Comparison of ENCODE assay signal across 8 cellular contexts in the genomic region with DNA sequence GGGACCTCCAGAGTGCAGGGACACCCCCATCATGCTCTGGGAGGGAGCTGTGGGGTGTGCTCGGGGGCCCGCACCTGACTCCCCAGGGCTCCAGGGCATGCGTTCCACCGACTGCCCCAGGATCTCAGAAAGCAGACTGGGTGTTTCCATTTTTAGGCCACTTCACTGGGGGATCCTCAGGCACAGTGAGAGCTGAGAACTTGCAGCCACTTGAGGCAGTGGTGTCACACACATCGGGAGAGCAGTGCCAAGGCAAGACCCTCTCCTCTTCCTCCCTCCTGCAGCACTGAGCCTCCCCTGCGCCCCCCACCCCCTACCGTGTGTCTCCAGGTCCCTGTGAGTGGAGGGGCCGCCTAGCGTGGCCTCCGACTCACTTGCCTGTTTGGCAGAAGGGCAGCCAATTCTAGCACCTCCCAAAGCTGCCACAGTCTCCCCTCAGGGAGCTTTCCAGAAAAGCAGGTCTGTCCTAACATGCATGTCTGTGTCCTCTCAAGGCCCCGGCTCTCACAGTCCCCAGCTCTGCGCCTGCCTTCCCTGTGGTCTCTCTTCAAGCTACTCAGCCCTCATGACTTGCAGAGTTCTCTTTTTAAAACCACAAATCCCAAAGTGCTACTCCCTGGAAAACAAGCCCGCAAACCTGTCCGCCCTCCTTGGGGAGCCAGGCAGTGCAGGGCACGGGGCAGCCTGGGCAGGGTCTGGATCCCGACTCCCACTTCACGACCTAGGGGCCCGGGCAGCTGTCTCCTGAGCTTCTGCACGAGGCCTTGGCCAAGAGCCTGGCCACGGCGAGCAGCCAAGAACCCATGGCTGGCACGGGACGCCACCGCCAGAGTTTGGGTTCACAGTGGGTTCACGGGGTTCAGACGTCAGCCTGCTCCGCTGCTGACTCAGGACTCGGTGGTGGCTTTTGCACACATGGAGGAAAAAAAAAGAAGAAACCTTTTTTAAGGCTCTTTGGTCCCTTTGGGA.
DNase-seq lines count a peak whose midpoint lies in the region; ATAC-seq lines count a peak whose summit lies in the region.

No MANE protein-coding gene starts in this region.

- ATAC-seq in GM18511 (IDR thresholded peaks at IDR 0.05; ENCODE audit: unreplicated experiment) (no peak), HG02938 (IDR thresholded peaks at IDR 0.05; ENCODE audit: unreplicated experiment) (no peak)

- H3K27ac ChIP-seq in ectodermal cell (ENCODE audit: insufficient read depth, low read depth, low read length, poor library complexity, severe bottlenecking): peak overlapping the region; percentile 50

- no peak overlapping the region for H3K4me3 ChIP-seq in ectodermal cell (ENCODE audit: insufficient read depth, low read depth, low read length)

- H3K4me1 ChIP-seq in ectodermal cell (ENCODE audit: control insufficient read depth, insufficient read depth, low read length): peaks cover 56% of the 10 kb centered on the region

- H3K36me3 ChIP-seq in ectodermal cell (ENCODE audit: control insufficient read depth, insufficient read depth, low read length): no peaks in the 10 kb centered on the region

- DNase-seq in DMS79 (lab: John Stamatoyannopoulos, UW) (peak; percentile 81), MV-4-11 (lab: John Stamatoyannopoulos, UW) (peak; percentile 54), midbrain (lab: John Stamatoyannopoulos, UW) (peak; percentile 22), NCI-H2196 (lab: John Stamatoyannopoulos, UW; ENCODE audit: unreplicated experiment) (no peak), OCI-M2 (lab: John Stamatoyannopoulos, UW; ENCODE audit: unreplicated experiment) (no peak)

- H3K9me3 ChIP-seq in ectodermal cell (ENCODE audit: control insufficient read depth, low read length): no peaks in the 10 kb centered on the region

- 79 to 81% methylated on average over 28 of the region's 28 CpGs for WGBS in ectodermal cell, 2 experiments

- H3K27me3 ChIP-seq in ectodermal cell (ENCODE audit: control insufficient read depth, insufficient read depth, low read length, poor library complexity, severe bottlenecking): no peaks in the 10 kb centered on the region

Comparison
In these comparisons a context has a peak if more than half of its experiments do, and no peak if none do; other contexts are left out.
1. DNase-seq: peak in DMS79 (single experiment), MV-4-11 (single experiment) and midbrain (single experiment); none in NCI-H2196 (single experiment) and OCI-M2 (single experiment).